Comparison of ENCODE assay signal across 2 cellular contexts in genomic region chr14:104108570-104109060, GRCh38.
TF ChIP-seq lines count a peak whose summit lies in the region.

No MANE protein-coding gene starts in this region.

TF ChIP-seq in GM23338, 12 proteins besides CTCF, POLR2A, EP300 and RAD21 (continued from another document):
- no peak for TF ChIP-seq ETS1 (IDR thresholded peaks at IDR 0.05)
- TF ChIP-seq JUNB (IDR thresholded peaks at IDR 0.05; ENCODE audit: unreplicated experiment) = no peak
- no peak for TF ChIP-seq ZNF331 (CRISPR knock-in tag; IDR thresholded peaks at IDR 0.05; ENCODE audit: low read depth)
- no peak for TF ChIP-seq REST (IDR thresholded peaks at IDR 0.05; ENCODE audit: unreplicated experiment)
- TF ChIP-seq POLR2AphosphoS5 (IDR thresholded peaks at IDR 0.05; ENCODE audit: low read depth) = no peak
- no peak for TF ChIP-seq EZH2 (IDR thresholded peaks at IDR 0.05; ENCODE audit: low read depth, unreplicated experiment)
- no peak for TF ChIP-seq NANOG (IDR thresholded peaks at IDR 0.05; ENCODE audit: borderline replicate concordance)
- no peak for TF ChIP-seq ZNF462 (CRISPR knock-in tag; IDR thresholded peaks at IDR 0.05)
- TF ChIP-seq EZH2phosphoT487 (IDR thresholded peaks at IDR 0.05; ENCODE audit: unreplicated experiment) = no peak
- no peak for TF ChIP-seq STAT1 (IDR thresholded peaks at IDR 0.05; ENCODE audit: unreplicated experiment)
TF ChIP-seq in GM23338: peak in this region for 0.

TF ChIP-seq in HEK293, 187 proteins besides CTCF, POLR2A, EP300 and RAD21 (continued from another document):
- TF ChIP-seq ZNF202 (tag by site-specific recombination; IDR thresholded peaks at IDR 0.05; ENCODE audit: borderline replicate concordance) (no peak), ZNF239 (tag by site-specific recombination; IDR thresholded peaks at IDR 0.05) (no peak)
